In genomic region chr20:58678806-58679205, GRCh38 we compare ENCODE assay signal across 1 cellular context.
TF ChIP-seq lines count a peak whose summit lies in the region.

No MANE protein-coding gene starts in this region.

TF ChIP-seq in HepG2, 621 proteins besides CTCF, POLR2A, EP300 and RAD21:
- TF ChIP-seq ZNF549 (CRISPR knock-in tag; IDR thresholded peaks at IDR 0.05) (no peak), FOXM1 (CRISPR knock-in tag; IDR thresholded peaks at IDR 0.05) (0 out of 2 replicates have a peak, but pooled peaks have one; percentile 38), RBM22 (optimal IDR thresholded peaks at IDR 0.05; ENCODE audit: low read length) (peak; percentile 64)
